Comparison of ENCODE assay signal across 22 cellular contexts in the genomic region with DNA sequence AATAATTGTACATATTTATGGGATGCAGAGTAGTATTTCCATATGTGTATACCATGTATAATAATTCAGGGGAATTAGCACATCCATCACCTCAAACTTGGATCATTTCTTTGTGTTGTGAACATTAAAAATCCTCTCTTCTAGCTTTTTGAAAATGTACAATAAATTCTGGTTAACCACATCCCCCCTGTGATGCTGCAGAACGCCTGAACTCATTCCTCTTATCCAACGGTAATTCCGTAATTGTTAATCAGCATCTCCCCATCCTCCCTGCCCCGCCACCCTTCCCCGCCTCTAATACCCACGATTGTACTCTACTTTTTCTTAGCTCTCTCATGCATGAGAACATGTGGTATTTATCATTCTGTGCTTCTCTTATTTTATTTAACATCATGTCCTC.
DNase-seq lines count a peak whose midpoint lies in the region; FAIRE-seq and TF ChIP-seq lines count a peak whose summit lies in the region.
"Had no signal": no experiment of that assay in that cellular context is flagged by ENCODE, and none has a peak within 500 bp of the region (broad histone marks: within the 10 kb centered on the region; RNA-seq: fewer than 3 reads in every experiment).

No MANE protein-coding gene starts in this region.

- H3K4me3 ChIP-seq in AG10803 (ENCODE audit: low read length): no peak overlapping the region
- H3K4me3 ChIP-seq in astrocyte (ENCODE audit: insufficient read depth, low read depth, low read length): no peak overlapping the region
- H3K4me3 ChIP-seq: GM12878 had no signal

- peaks cover 3% of the 10 kb centered on the region for H3K9me3 Mint-ChIP-seq in astrocyte (ENCODE audit: unreplicated experiment)
- H3K9me3 Mint-ChIP-seq in immature natural killer cell: peaks cover 0 to 4% (median 0%) of the 10 kb centered on the region in 6 donors
- H3K9me3 Mint-ChIP-seq: CD4-positive, alpha-beta T cell had no signal

- H3K36me3 Mint-ChIP-seq in astrocyte (ENCODE audit: low read depth, unreplicated experiment) (no peaks in the 10 kb centered on the region), immature natural killer cell (no peaks in the 10 kb centered on the region)

- H2AFZ ChIP-seq in astrocyte (ENCODE audit: low read depth, low read length): no peak overlapping the region

- H3K9me3 ChIP-seq in astrocyte (ENCODE audit: insufficient read depth, low read depth, low read length): no peaks in the 10 kb centered on the region

- H3K79me2 ChIP-seq in astrocyte (ENCODE audit: insufficient read depth, low read length): no peaks in the 10 kb centered on the region

- H3K36me3 ChIP-seq in astrocyte (ENCODE audit: insufficient read depth, low read length): no peaks in the 10 kb centered on the region
- H3K36me3 ChIP-seq: BE2C had no signal

- H3K27me3 Mint-ChIP-seq in astrocyte (ENCODE audit: low read depth, unreplicated experiment) (no peaks in the 10 kb centered on the region), immature natural killer cell (ENCODE audit: low read depth in 3 of 3) (peaks cover 7 to 9% (median 7%) of the 10 kb centered on the region in 3 donors)
- H3K27me3 Mint-ChIP-seq: CD4-positive, alpha-beta T cell had no signal

- peaks cover 18% of the 10 kb centered on the region for H3K4me1 Mint-ChIP-seq in astrocyte (ENCODE audit: low read depth, unreplicated experiment)
- no peaks in the 10 kb centered on the region for H3K4me1 Mint-ChIP-seq in immature natural killer cell

- H3K27ac ChIP-seq in astrocyte (ENCODE audit: low read depth, low read length): no peak overlapping the region

- H3K27ac Mint-ChIP-seq in astrocyte (ENCODE audit: unreplicated experiment) (no peak overlapping the region), immature natural killer cell (no peak overlapping the region)
- H3K27ac Mint-ChIP-seq: CD4-positive, alpha-beta T cell had no signal

- TF ChIP-seq CTCF in AG10803 (conservative IDR thresholded peaks at IDR 0.05; ENCODE audit: low read length) (no peak), astrocyte (IDR thresholded peaks at IDR 0.05; ENCODE audit: insufficient read depth, low read depth, low read length) (no peak)

- H3K4me2 ChIP-seq in astrocyte (ENCODE audit: low read length): peak overlapping the region; percentile 19

- no peak for FAIRE-seq in astrocyte (lab: Jason Lieb, UNC)
- FAIRE-seq in HTR-8/SVneo (lab: Jason Lieb, UNC): no peak
- FAIRE-seq: GM12878 had no signal

- H4K20me1 ChIP-seq in astrocyte (ENCODE audit: insufficient read depth, low read length): no peaks in the 10 kb centered on the region

- DNase-seq in AG10803 (ENCODE audit: low read depth) (peak; percentile 37), HT1080 (ENCODE audit: low read depth) (peak; percentile 9), astrocyte (ENCODE audit: low read depth) (peak; percentile 74), kidney glomerular epithelial cell (lab: John Stamatoyannopoulos, UW) (peak; percentile 8), HTR-8/SVneo (ENCODE audit: insufficient read length, low spot score) (no peak), H4 (ENCODE audit: low spot score) (no peak), NCI-H510A (lab: John Stamatoyannopoulos, UW) (no peak), immature natural killer cell (no peak)
- DNase-seq: BE2C; CD4-positive, alpha-beta T cell; COR-L47; DND-41; H7; KBM-7; NCI-H1092 treated with DMSO at 0.1 percent for 48 hours; NCI-H1436 treated with DMSO at 0.1 percent for 48 hours; NCI-H1930; NCI-H345; NCI-H524 treated with DMSO at 0.1 percent for 48 hours; RPMI8226; SIG-M5 had no signal

- peaks cover 9% of the 10 kb centered on the region for H3K4me1 ChIP-seq in astrocyte (ENCODE audit: insufficient read depth, low read length)
- H3K4me1 ChIP-seq: BE2C had no signal

- H3K4me3 Mint-ChIP-seq in astrocyte (ENCODE audit: unreplicated experiment) (no peak overlapping the region), immature natural killer cell (no peak overlapping the region)
- H3K4me3 Mint-ChIP-seq: CD4-positive, alpha-beta T cell had no signal

- H3K27me3 ChIP-seq in astrocyte (ENCODE audit: insufficient read depth, low read length): no peaks in the 10 kb centered on the region
- H3K27me3 ChIP-seq: BE2C had no signal

- H3K9ac ChIP-seq in astrocyte (ENCODE audit: low read length): no peak overlapping the region

Comparison
In these comparisons a context has a peak if more than half of its experiments do, and no peak if none do; other contexts are left out.
1. DNase-seq: peak in AG10803 (single experiment), HT1080 (single experiment), astrocyte (single experiment) and kidney glomerular epithelial cell (single experiment); none in HTR-8/SVneo (single experiment), H4 (single experiment), NCI-H510A (single experiment) and immature natural killer cell (0 of 3).